Comparison of ENCODE assay signal across 8 cellular contexts in genomic region chr14:35687335-35687939, GRCh38.
DNase-seq lines count a peak whose midpoint lies in the region; ATAC-seq, FAIRE-seq and TF ChIP-seq lines count a peak whose summit lies in the region.

No MANE protein-coding gene starts in this region.

- H4K20me1 ChIP-seq in GM12878 (ENCODE audit: control insufficient read depth, insufficient read depth) = no peaks in the 10 kb centered on the region

- TF ChIP-seq CTCF in A673 (conservative IDR thresholded peaks at IDR 0.05; ENCODE audit: low read depth, low read length) = peak; percentile 92
- peak; percentile 77 for TF ChIP-seq CTCF in GM06990 (IDR thresholded peaks at IDR 0.05; ENCODE audit: insufficient read depth, low read length, poor library complexity, severe bottlenecking)
- peak; percentile 71 to 89 (median 89) for TF ChIP-seq CTCF in GM12878 (IDR thresholded peaks at IDR 0.05 in 2 of 3, conservative IDR thresholded peaks at IDR 0.05 in 1 of 3; ENCODE audit: control insufficient read depth in 2 of 3, extremely low read depth in 1 of 3, insufficient read depth in 1 of 3, low read depth in 3 of 3, low read length in 3 of 3)

- no peaks in the 10 kb centered on the region for H3K9me3 ChIP-seq in A673 (ENCODE audit: low read depth, low read length, poor library complexity, severe bottlenecking)
- H3K9me3 ChIP-seq in GM12878 (replicated peaks; ENCODE audit: control insufficient read depth, insufficient read depth, low read length) = no peaks in the 10 kb centered on the region

- FAIRE-seq in GM12878 (lab: Jason Lieb, UNC) (peak; percentile 86), islet of Langerhans (lab: Jason Lieb, UNC) (peak; percentile 98)

- no peak overlapping the region for H2AFZ ChIP-seq in GM12878 (ENCODE audit: control insufficient read depth, low read depth, low read length)

- H3K4me1 ChIP-seq in A673 (ENCODE audit: insufficient read depth, low read length, poor library complexity, severe bottlenecking) (peaks cover under 1% of the 10 kb centered on the region), GM12878 (ENCODE audit: control insufficient read depth, insufficient read depth, low read length) (peaks cover 15% of the 10 kb centered on the region; the same call in 1 of the 2 replicates)

- peak; percentile 99 for TF ChIP-seq RAD21 in GM12878 (IDR thresholded peaks at IDR 0.05; ENCODE audit: insufficient read depth, low read depth, low read length)

- CTCF ChIA-PET in A673 (lab: Charles Lee) = interaction anchor here (0.6 to 1.4 kb wide), 6 partner anchors 9 to 273 kb away, joined by 3 to 16 read pairs (median 4); no protein-coding TSS in a partner anchor
- CTCF ChIA-PET in GM12878 (lab: Yijun Ruan, JAX) = interaction anchor here (0.7 to 6.7 kb wide), 30 partner anchors 7 to 988 kb away, joined by 3 to 41 read pairs (median 4); no protein-coding TSS in a partner anchor

- no TSS peak for BruUV-seq in A673 (replicated peaks; lab: Mats Ljungman, UMichigan)
- no TSS peak for BruUV-seq in GM12878 (replicated peaks; lab: Mats Ljungman, UMichigan)

- intact Hi-C loops in A673 (cut with micrococcal nuclease; ENCODE audit: unreplicated experiment) = loop anchor here (5.0 kb wide), 3 partner anchors 155 to 545 kb away; partner anchors contain the start of gene INSM2
- intact Hi-C loops in GM12878 (cut with micrococcal nuclease; ENCODE audit: unreplicated experiment) = loop anchor here (2.0 to 10.0 kb wide), 6 partner anchors 120 to 545 kb away; partner anchors contain the start of genes INSM2 and RALGAPA1

- POLR2A ChIA-PET in A673 (lab: Charles Lee; ENCODE audit: low non-redundant PET) (no interaction called here), GM12878 (lab: Charles Lee) (no interaction called here)

- SMC1A ChIA-PET in GM12878 (lab: Charles Lee; ENCODE audit: uncharacterized antibody, unreplicated experiment) = interaction anchor here (0.6 to 5.6 kb wide), 13 partner anchors 9 to 1193 kb away, joined by 3 to 25 read pairs (median 3); no protein-coding TSS in a partner anchor

- no peak overlapping the region for H3K27ac Mint-ChIP-seq in stimulated activated naive B cell treated with anti-CD40 and anti-IgM and Interleukin-4, amounts not matched to agents 10 μg/mL and 1 μg/mL and 100 μg/mL, for 72 hours

- RAD21 ChIA-PET in GM12878 (lab: Charles Lee; ENCODE audit: unreplicated experiment) = interaction anchor here (0.6 to 4.4 kb wide), 14 partner anchors 10 to 1015 kb away, joined by 3 to 32 read pairs (median 4); no protein-coding TSS in a partner anchor

- no peak for TF ChIP-seq POLR2A in GM12878 (IDR thresholded peaks at IDR 0.05; ENCODE audit: low read depth, low read length)

- H3K36me3 Mint-ChIP-seq in stimulated activated naive B cell treated with anti-CD40 and anti-IgM and Interleukin-4, amounts not matched to agents 10 μg/mL and 1 μg/mL and 100 μg/mL, for 72 hours = peaks cover 8 to 19% of the 10 kb centered on the region in 2 donors

- H3K36me3 ChIP-seq in A673 (ENCODE audit: insufficient read depth, low read length, poor library complexity, severe bottlenecking) = no peaks in the 10 kb centered on the region
- peaks cover 1% of the 10 kb centered on the region for H3K36me3 ChIP-seq in GM06990 (ENCODE audit: control insufficient read depth, insufficient read depth, low read length)
- no peaks in the 10 kb centered on the region for H3K36me3 ChIP-seq in GM12878 (ENCODE audit: control insufficient read depth in 2 of 2, insufficient read depth in 2 of 2, low read length in 1 of 2)

- DNase-seq in A673 (ENCODE audit: low spot score) (peak; percentile 70), GM06990 (ENCODE audit: extremely low read depth, insufficient read length) (no peak), HS-5 (ENCODE audit: low read depth) (peak; percentile 30), NCI-H82 treated with DMSO at 0.1 percent for 48 hours (lab: John Stamatoyannopoulos, UW; ENCODE audit: unreplicated experiment) (peak; percentile 39), GM12878 (ENCODE audit: low read depth, low spot score) (peak; percentile 2)
- peak; percentile 11 for DNase-seq in stimulated activated naive B cell treated with anti-CD40 and anti-IgM and Interleukin-4, amounts not matched to agents 10 μg/mL and 1 μg/mL and 100 μg/mL, for 72 hours

- H3K4me3 ChIP-seq in A673 (ENCODE audit: low read depth, low read length, poor library complexity, severe bottlenecking) (no peak overlapping the region), GM06990 (replicated peaks; ENCODE audit: low read depth, low read length) (no peak overlapping the region), GM12878 (no peak overlapping the region)

- in situ Hi-C loops in GM12878 (cut with MboI) = loop anchor here (5.0 to 25.0 kb wide), 2 partner anchors 250 to 545 kb away; no protein-coding TSS in a partner anchor

- peaks cover 6 to 10% of the 10 kb centered on the region in 2 donors for H3K4me1 Mint-ChIP-seq in stimulated activated naive B cell treated with anti-CD40 and anti-IgM and Interleukin-4, amounts not matched to agents 10 μg/mL and 1 μg/mL and 100 μg/mL, for 72 hours

- no peaks in the 10 kb centered on the region for H3K27me3 Mint-ChIP-seq in stimulated activated naive B cell treated with anti-CD40 and anti-IgM and Interleukin-4, amounts not matched to agents 10 μg/mL and 1 μg/mL and 100 μg/mL, for 72 hours

- H3K79me2 ChIP-seq in GM12878 (ENCODE audit: control insufficient read depth, insufficient read depth, low read length) = no peaks in the 10 kb centered on the region

- no peaks in the 10 kb centered on the region for H3K9me3 Mint-ChIP-seq in stimulated activated naive B cell treated with anti-CD40 and anti-IgM and Interleukin-4, amounts not matched to agents 10 μg/mL and 1 μg/mL and 100 μg/mL, for 72 hours

- TF ChIP-seq EP300 in GM12878 (IDR thresholded peaks at IDR 0.05; ENCODE audit: borderline replicate concordance in 1 of 2, control insufficient read depth in 1 of 2, low read depth in 2 of 2, low read length in 2 of 2) = no peak

- H3K27me3 ChIP-seq in A673 (replicated peaks; ENCODE audit: insufficient read depth, low read depth, low read length, poor library complexity) (no peaks in the 10 kb centered on the region), GM06990 (replicated peaks; ENCODE audit: control insufficient read depth, insufficient read depth, low read length) (no peaks in the 10 kb centered on the region), GM12878 (replicated peaks in 1 of 2; ENCODE audit: control insufficient read depth in 2 of 2, insufficient read depth in 2 of 2, low read length in 1 of 2) (no peaks in the 10 kb centered on the region)

- 0% methylated on average over 1 of the region's 1 CpG for WGBS in GM12878 (ENCODE audit: insufficient coverage, insufficient replicate concordance, low lambda C conversion rate, missing lambda C conversion rate)

- H3K9ac ChIP-seq in GM12878 (ENCODE audit: control insufficient read depth, insufficient read depth, low read length) = no peak overlapping the region

- ATAC-seq in GM12878 = peak; percentile 90
- ATAC-seq in stimulated activated naive B cell treated with anti-CD40 and anti-IgM and Interleukin-4, amounts not matched to agents 10 μg/mL and 1 μg/mL and 100 μg/mL, for 72 hours (replicated peaks) = peak in 1 of 2 donors; percentile 59
- ATAC-seq in GM21390 (IDR thresholded peaks at IDR 0.05; ENCODE audit: unreplicated experiment) = no peak

- H3K27ac ChIP-seq in A673 (ENCODE audit: low read depth, low read length, poor library complexity, severe bottlenecking) (no peak overlapping the region), GM12878 (ENCODE audit: control insufficient read depth, insufficient read depth) (no peak overlapping the region)

- no peak overlapping the region for H3K4me3 Mint-ChIP-seq in stimulated activated naive B cell treated with anti-CD40 and anti-IgM and Interleukin-4, amounts not matched to agents 10 μg/mL and 1 μg/mL and 100 μg/mL, for 72 hours

- no peak overlapping the region for H3K4me2 ChIP-seq in GM12878 (ENCODE audit: control insufficient read depth, insufficient read depth)

TF ChIP-seq in GM12878, 131 proteins besides CTCF, POLR2A, EP300 and RAD21 (continues in another document):
- no peak for TF ChIP-seq MEF2A (IDR thresholded peaks at IDR 0.05; ENCODE audit: insufficient read depth, low read depth, low read length)
- peak; percentile 6; the same call in 1 of the 2 replicates for TF ChIP-seq RUNX3 (IDR thresholded peaks at IDR 0.05; ENCODE audit: low read length)
- no peak for TF ChIP-seq HDAC2 (IDR thresholded peaks at IDR 0.05)
- TF ChIP-seq POLR2AphosphoS2 (IDR thresholded peaks at IDR 0.05; ENCODE audit: low read depth, low read length) = no peak
- TF ChIP-seq ZBTB11 (CRISPR knock-in tag; IDR thresholded peaks at IDR 0.05) = no peak
- 0 out of 2 replicates have a peak, but pooled peaks have one; percentile 17 for TF ChIP-seq JUNB (IDR thresholded peaks at IDR 0.05)
